1 cellular context compared by ENCODE assay signal in the genomic region with DNA sequence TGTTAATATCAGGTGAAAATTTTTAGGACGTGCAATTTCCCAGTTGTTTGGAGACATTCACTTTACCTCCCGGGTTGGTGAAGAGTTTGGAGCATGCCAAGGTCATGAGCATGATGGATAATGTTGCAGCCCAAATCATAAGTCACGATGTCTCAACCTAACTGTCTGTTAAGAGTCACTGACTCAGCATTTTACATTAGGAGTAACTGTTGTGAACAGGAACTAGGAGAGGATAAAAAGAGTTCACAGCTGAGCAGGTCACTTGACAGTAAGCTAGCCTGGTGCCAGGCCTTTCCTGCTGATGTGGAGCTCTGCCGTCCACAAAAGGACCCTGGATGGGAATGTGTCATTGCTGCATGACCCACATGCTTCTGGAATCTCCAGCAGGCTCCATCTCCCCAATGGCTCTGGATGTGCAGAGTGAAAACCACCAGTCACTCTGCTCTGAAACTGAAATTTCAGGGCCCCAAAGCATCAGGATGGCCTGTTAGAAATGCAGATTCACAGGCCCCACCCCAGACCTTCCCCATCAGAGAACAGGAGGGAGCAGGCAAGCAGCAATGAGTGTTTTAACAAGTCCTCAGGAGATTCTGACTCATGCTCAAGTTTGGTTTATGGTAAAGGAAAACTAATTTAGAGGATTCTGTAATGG.
TF ChIP-seq lines count a peak whose summit lies in the region.

No MANE protein-coding gene starts in this region.

TF ChIP-seq in K562, 482 proteins besides CTCF, POLR2A, EP300 and RAD21 (continued from another document and continues in another):
- no peak for TF ChIP-seq E2F8 (IDR thresholded peaks at IDR 0.05; ENCODE audit: low read depth, partially characterized antibody)
- TF ChIP-seq, protein P1, sequence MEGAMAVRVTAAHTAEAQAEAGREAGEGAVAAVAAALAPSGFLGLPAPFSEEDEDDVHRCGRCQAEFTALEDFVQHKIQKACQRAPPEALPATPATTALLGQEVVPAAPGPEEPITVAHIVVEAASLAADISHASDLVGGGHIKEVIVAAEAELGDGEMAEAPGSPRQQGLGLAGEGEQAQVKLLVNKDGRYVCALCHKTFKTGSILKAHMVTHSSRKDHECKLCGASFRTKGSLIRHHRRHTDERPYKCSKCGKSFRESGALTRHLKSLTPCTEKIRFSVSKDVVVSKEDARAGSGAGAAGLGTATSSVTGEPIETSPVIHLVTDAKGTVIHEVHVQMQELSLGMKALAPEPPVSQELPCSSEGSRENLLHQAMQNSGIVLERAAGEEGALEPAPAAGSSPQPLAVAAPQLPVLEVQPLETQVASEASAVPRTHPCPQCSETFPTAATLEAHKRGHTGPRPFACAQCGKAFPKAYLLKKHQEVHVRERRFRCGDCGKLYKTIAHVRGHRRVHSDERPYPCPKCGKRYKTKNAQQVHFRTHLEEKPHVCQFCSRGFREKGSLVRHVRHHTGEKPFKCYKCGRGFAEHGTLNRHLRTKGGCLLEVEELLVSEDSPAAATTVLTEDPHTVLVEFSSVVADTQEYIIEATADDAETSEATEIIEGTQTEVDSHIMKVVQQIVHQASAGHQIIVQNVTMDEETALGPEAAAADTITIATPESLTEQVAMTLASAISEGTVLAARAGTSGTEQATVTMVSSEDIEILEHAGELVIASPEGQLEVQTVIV (CRISPR knock-in tag; IDR thresholded peaks at IDR 0.05; ENCODE audit: borderline replicate concordance), result peak; percentile 74; the same call in 1 of the 2 replicates
- TF ChIP-seq, protein P2, sequence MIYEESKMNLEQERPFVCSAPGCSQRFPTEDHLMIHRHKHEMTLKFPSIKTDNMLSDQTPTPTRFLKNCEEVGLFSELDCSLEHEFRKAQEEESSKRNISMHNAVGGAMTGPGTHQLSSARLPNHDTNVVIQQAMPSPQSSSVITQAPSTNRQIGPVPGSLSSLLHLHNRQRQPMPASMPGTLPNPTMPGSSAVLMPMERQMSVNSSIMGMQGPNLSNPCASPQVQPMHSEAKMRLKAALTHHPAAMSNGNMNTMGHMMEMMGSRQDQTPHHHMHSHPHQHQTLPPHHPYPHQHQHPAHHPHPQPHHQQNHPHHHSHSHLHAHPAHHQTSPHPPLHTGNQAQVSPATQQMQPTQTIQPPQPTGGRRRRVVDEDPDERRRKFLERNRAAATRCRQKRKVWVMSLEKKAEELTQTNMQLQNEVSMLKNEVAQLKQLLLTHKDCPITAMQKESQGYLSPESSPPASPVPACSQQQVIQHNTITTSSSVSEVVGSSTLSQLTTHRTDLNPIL (CRISPR knock-in tag; IDR thresholded peaks at IDR 0.05), result peak; percentile 62; the same call in 1 of the 2 replicates
- TF ChIP-seq NR4A1 (CRISPR knock-in tag; IDR thresholded peaks at IDR 0.05), result peak; percentile 97
- TF ChIP-seq NR4A1 (tag; IDR thresholded peaks at IDR 0.05), result peak; percentile 95
- no peak for TF ChIP-seq NONO (IDR thresholded peaks at IDR 0.05; ENCODE audit: low read depth in 2 of 2, low read length in 1 of 2)
- peak; percentile 72 for TF ChIP-seq ETV5 (CRISPR knock-in tag; IDR thresholded peaks at IDR 0.05; ENCODE audit: low read depth)
- TF ChIP-seq, protein P3, sequence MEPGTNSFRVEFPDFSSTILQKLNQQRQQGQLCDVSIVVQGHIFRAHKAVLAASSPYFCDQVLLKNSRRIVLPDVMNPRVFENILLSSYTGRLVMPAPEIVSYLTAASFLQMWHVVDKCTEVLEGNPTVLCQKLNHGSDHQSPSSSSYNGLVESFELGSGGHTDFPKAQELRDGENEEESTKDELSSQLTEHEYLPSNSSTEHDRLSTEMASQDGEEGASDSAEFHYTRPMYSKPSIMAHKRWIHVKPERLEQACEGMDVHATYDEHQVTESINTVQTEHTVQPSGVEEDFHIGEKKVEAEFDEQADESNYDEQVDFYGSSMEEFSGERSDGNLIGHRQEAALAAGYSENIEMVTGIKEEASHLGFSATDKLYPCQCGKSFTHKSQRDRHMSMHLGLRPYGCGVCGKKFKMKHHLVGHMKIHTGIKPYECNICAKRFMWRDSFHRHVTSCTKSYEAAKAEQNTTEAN (CRISPR knock-in tag; IDR thresholded peaks at IDR 0.05), result no peak
- peak; percentile 52 for TF ChIP-seq ATF4 (CRISPR knock-in tag; IDR thresholded peaks at IDR 0.05)
- TF ChIP-seq, protein P4, sequence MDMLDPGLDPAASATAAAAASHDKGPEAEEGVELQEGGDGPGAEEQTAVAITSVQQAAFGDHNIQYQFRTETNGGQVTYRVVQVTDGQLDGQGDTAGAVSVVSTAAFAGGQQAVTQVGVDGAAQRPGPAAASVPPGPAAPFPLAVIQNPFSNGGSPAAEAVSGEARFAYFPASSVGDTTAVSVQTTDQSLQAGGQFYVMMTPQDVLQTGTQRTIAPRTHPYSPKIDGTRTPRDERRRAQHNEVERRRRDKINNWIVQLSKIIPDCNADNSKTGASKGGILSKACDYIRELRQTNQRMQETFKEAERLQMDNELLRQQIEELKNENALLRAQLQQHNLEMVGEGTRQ (CRISPR knock-in tag; IDR thresholded peaks at IDR 0.05), result no peak
- peak in 1 of 2 experiments; percentile 84; a peak in 1 of 4 replicates for TF ChIP-seq ZNF318 (IDR thresholded peaks at IDR 0.05; ENCODE audit: borderline replicate concordance in 1 of 2, low read depth in 1 of 2)
- no peak for TF ChIP-seq ETV6 (IDR thresholded peaks at IDR 0.05; ENCODE audit: borderline replicate concordance in 1 of 2, low read depth in 2 of 2, low read length in 1 of 2)
- TF ChIP-seq ETV6 (CRISPR knock-in tag; IDR thresholded peaks at IDR 0.05; ENCODE audit: borderline replicate concordance), result no peak
- peak; percentile 97 for TF ChIP-seq MEIS2 (IDR thresholded peaks at IDR 0.05; ENCODE audit: partially characterized antibody)
- TF ChIP-seq, protein P5, sequence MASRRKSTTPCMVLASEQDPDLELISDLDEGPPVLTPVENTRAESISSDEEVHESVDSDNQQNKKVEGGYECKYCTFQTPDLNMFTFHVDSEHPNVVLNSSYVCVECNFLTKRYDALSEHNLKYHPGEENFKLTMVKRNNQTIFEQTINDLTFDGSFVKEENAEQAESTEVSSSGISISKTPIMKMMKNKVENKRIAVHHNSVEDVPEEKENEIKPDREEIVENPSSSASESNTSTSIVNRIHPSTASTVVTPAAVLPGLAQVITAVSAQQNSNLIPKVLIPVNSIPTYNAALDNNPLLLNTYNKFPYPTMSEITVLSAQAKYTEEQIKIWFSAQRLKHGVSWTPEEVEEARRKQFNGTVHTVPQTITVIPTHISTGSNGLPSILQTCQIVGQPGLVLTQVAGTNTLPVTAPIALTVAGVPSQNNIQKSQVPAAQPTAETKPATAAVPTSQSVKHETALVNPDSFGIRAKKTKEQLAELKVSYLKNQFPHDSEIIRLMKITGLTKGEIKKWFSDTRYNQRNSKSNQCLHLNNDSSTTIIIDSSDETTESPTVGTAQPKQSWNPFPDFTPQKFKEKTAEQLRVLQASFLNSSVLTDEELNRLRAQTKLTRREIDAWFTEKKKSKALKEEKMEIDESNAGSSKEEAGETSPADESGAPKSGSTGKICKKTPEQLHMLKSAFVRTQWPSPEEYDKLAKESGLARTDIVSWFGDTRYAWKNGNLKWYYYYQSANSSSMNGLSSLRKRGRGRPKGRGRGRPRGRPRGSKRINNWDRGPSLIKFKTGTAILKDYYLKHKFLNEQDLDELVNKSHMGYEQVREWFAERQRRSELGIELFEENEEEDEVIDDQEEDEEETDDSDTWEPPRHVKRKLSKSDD (conservative IDR thresholded peaks at IDR 0.05; ENCODE audit: low read length), result no peak
- TF ChIP-seq STAT5B (CRISPR knock-in tag; IDR thresholded peaks at IDR 0.05), result 0 out of 2 replicates have a peak, but pooled peaks have one; percentile 54
- peak; percentile 15; the same call in 1 of the 2 replicates for TF ChIP-seq ZNF79 (CRISPR knock-in tag; IDR thresholded peaks at IDR 0.05; ENCODE audit: low read depth)
- no peak for TF ChIP-seq PTBP1 (IDR thresholded peaks at IDR 0.05; ENCODE audit: low read depth, low read length)
- no peak for TF ChIP-seq FOXJ2 (tag; IDR thresholded peaks at IDR 0.05)
- TF ChIP-seq RB1 (IDR thresholded peaks at IDR 0.05; ENCODE audit: low read depth), result 0 out of 2 replicates have a peak, but pooled peaks have one; percentile 20
- no peak; the same call in 1 of the 2 replicates for TF ChIP-seq CREM (IDR thresholded peaks at IDR 0.05; ENCODE audit: low read depth)
- TF ChIP-seq ZBTB26 (CRISPR knock-in tag; IDR thresholded peaks at IDR 0.05), result peak; percentile 28; the same call in 1 of the 2 replicates
- TF ChIP-seq LEF1 (IDR thresholded peaks at IDR 0.05), result peak; percentile 80
- peak; percentile 66; the same call in 1 of the 2 replicates for TF ChIP-seq KLF13 (tag; IDR thresholded peaks at IDR 0.05; ENCODE audit: borderline replicate concordance, low read depth)
- no peak for TF ChIP-seq ZNF146 (CRISPR knock-in tag; IDR thresholded peaks at IDR 0.05; ENCODE audit: unreplicated experiment)
- TF ChIP-seq, protein P6, sequence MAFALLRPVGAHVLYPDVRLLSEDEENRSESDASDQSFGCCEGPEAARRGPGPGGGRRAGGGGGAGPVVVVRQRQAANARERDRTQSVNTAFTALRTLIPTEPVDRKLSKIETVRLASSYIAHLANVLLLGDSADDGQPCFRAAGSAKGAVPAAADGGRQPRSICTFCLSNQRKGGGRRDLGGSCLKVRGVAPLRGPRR (CRISPR knock-in tag; IDR thresholded peaks at IDR 0.05), result peak; percentile 15; the same call in 1 of the 2 replicates
